In the genomic region with DNA sequence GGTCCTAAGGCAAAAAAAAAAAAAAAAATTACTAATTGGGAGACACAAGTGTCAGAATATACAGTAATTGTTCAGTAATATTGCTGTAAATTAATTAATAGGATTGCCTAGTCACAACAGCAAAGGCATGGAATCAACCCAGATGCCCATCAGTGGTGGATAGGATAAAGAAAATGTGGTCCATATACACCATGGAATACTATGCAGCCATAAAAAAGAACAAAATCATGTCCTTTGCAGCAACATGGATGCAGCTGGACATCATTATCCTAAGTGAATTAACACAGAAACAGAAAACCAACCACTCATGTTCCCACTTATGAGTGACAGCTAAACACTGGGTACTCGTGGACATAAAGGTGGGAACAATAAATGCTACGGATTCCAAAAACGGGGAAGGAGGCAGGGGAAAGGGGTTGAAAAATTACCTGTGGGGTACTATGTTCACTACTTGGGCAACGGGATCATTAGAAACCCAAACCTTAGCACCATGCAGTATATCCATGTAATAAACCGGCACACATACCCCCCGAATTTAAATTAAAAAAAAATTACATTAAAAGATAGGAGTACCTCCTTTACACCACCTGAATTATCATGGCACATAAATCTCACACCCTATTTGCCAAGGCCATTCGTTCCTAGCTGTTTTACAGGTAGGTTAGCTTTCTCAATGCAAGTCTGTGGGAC, we compare ENCODE assay signal across 9 cellular contexts. TPM values are rescaled to one million over a fixed set of nuclear protein-coding genes. Genes with fewer than 3 reads are reported as not detected.
DNase-seq lines count a peak whose midpoint lies in the region; ATAC-seq, FAIRE-seq and TF ChIP-seq lines count a peak whose summit lies in the region.
"Had no signal": no experiment of that assay in that cellular context is flagged by ENCODE, and none has a peak within 500 bp of the region (broad histone marks: within the 10 kb centered on the region; RNA-seq: fewer than 3 reads in every experiment).

No MANE protein-coding gene starts in this region.

- H3K9me3 ChIP-seq in SK-N-SH (no peaks in the 10 kb centered on the region), iPS-20b (ENCODE audit: insufficient read depth, low read depth, low read length) (no peaks in the 10 kb centered on the region), subcutaneous abdominal adipose tissue (ENCODE audit: control insufficient read depth in 5 of 5, low read length in 5 of 5) (no peaks in the 10 kb centered on the region)

- peak overlapping the region; percentile 93 for H3K4me3 Mint-ChIP-seq in activated CD8-positive, alpha-beta T cell treated with anti-CD3 and anti-CD28 coated beads, Interleukin-2, amount 10 ng/mL, durations not matched to agents 7 days and 5 days

- DNase-seq in SK-N-SH = no peak
- DNase-seq in activated CD8-positive, alpha-beta T cell treated with anti-CD3 and anti-CD28 coated beads, Interleukin-2, amount 10 ng/mL, durations not matched to agents 7 days and 5 days = no peak
- no peak for DNase-seq in D721Med (ENCODE audit: insufficient read length, low spot score)
- no peak for DNase-seq in islet precursor cell

- H2AFZ ChIP-seq in SK-N-SH (ENCODE audit: low read depth) = peak overlapping the region; percentile 86; the same call in 1 of the 2 replicates

- peaks cover 10% of the 10 kb centered on the region for H3K27me3 Mint-ChIP-seq in activated CD8-positive, alpha-beta T cell treated with anti-CD3 and anti-CD28 coated beads, Interleukin-2, amount 10 ng/mL, durations not matched to agents 7 days and 5 days (ENCODE audit: low read depth)

- H3K4me3 ChIP-seq in SK-N-SH (ENCODE audit: low read depth in 2 of 2, low read length in 1 of 2) (peak overlapping the region; percentile 88 to 97; a peak in 3 of 4 replicates), iPS-20b (ENCODE audit: low read length) (peak overlapping the region; percentile 98; the same call in 1 of the 2 replicates), subcutaneous abdominal adipose tissue (ENCODE audit: low read depth in 1 of 5, low read length in 5 of 5) (peak overlapping the region in 4 of 5 donors; percentile 87 to 98 (median 94))

- POLR2A ChIA-PET in SK-N-SH (lab: Yijun Ruan, JAX) = interaction anchor here (0.9 kb wide), 1 partner anchor 104 kb away, joined by 3 read pairs; no protein-coding TSS in a partner anchor
- POLR2A ChIA-PET in activated CD8-positive, alpha-beta T cell treated with anti-CD3 and anti-CD28 coated beads, Interleukin-2, amount 10 ng/mL, durations not matched to agents 7 days and 5 days (lab: Charles Lee) = interaction anchor here (0.6 to 1.9 kb wide), 4 partner anchors 16 to 378 kb away, joined by 3 to 5 read pairs (median 4); no protein-coding TSS in a partner anchor

- H3K36me3 Mint-ChIP-seq in activated CD8-positive, alpha-beta T cell treated with anti-CD3 and anti-CD28 coated beads, Interleukin-2, amount 10 ng/mL, durations not matched to agents 7 days and 5 days (ENCODE audit: low read depth) = peaks cover 8% of the 10 kb centered on the region

- no peak overlapping the region; a peak in 1 of 4 replicates for H3K27ac ChIP-seq in SK-N-SH (ENCODE audit: low read depth in 2 of 2, low read length in 1 of 2)
- no peak overlapping the region for H3K27ac ChIP-seq in iPS-20b (ENCODE audit: low read length)
- H3K27ac ChIP-seq in subcutaneous abdominal adipose tissue (ENCODE audit: low read depth, low read length) = peak overlapping the region; percentile 98

- H3K9me2 ChIP-seq in SK-N-SH = no peaks in the 10 kb centered on the region

- CTCF ChIA-PET in SK-N-SH (lab: Yijun Ruan, JAX) = interaction anchor here (0.6 to 19.4 kb wide), 33 partner anchors 7 to 1971 kb away, joined by 3 to 499 read pairs (median 3); no protein-coding TSS in a partner anchor
- CTCF ChIA-PET in activated CD8-positive, alpha-beta T cell treated with anti-CD3 and anti-CD28 coated beads, Interleukin-2, amount 10 ng/mL, durations not matched to agents 7 days and 5 days (lab: Charles Lee) = interaction anchor here (0.8 to 3.5 kb wide), 10 partner anchors 7 to 1006 kb away, joined by 3 to 31 read pairs (median 6); no protein-coding TSS in a partner anchor

- peaks cover 0 to 9% of the 10 kb centered on the region in 2 experiments for H3K36me3 ChIP-seq in SK-N-SH (replicated peaks in 1 of 2; ENCODE audit: control insufficient read depth in 1 of 2, insufficient read depth in 2 of 2, low read length in 1 of 2)
- H3K36me3 ChIP-seq in iPS-20b (ENCODE audit: insufficient read depth, low read depth, low read length) = peaks cover 16% of the 10 kb centered on the region
- H3K36me3 ChIP-seq in subcutaneous abdominal adipose tissue (ENCODE audit: control insufficient read depth in 5 of 5, insufficient read depth in 5 of 5, low read length in 5 of 5) = peaks cover 0 to 4% (median 0%) of the 10 kb centered on the region in 5 donors

- TF ChIP-seq EP300 in SK-N-SH (IDR thresholded peaks at IDR 0.05; ENCODE audit: borderline replicate concordance in 1 of 2, low read depth in 1 of 2, low read length in 1 of 2) = no peak

- H3K9me3 Mint-ChIP-seq in activated CD8-positive, alpha-beta T cell treated with anti-CD3 and anti-CD28 coated beads, Interleukin-2, amount 10 ng/mL, durations not matched to agents 7 days and 5 days (ENCODE audit: insufficient read depth) = no peaks in the 10 kb centered on the region

- H3K4me2 ChIP-seq in SK-N-SH = 0 out of 2 replicates have a peak overlapping the region, but pooled peaks have one; percentile 88

- H3K4me1 Mint-ChIP-seq in activated CD8-positive, alpha-beta T cell treated with anti-CD3 and anti-CD28 coated beads, Interleukin-2, amount 10 ng/mL, durations not matched to agents 7 days and 5 days (ENCODE audit: low read depth) = peaks cover 19% of the 10 kb centered on the region

- ATAC-seq in SK-N-SH treated with all-trans-retinoic acid at 6 μM for 48 hours = no peak
- no peak for ATAC-seq in activated CD8-positive, alpha-beta T cell treated with anti-CD3 and anti-CD28 coated beads, Interleukin-2, amount 10 ng/mL, durations not matched to agents 7 days and 5 days
- no peak for ATAC-seq in HG02588 (IDR thresholded peaks at IDR 0.05; ENCODE audit: unreplicated experiment)

- H3K27ac Mint-ChIP-seq in activated CD8-positive, alpha-beta T cell treated with anti-CD3 and anti-CD28 coated beads, Interleukin-2, amount 10 ng/mL, durations not matched to agents 7 days and 5 days = peak overlapping the region; percentile 100

- TF ChIP-seq CTCF in SK-N-SH (IDR thresholded peaks at IDR 0.05) (no peak), D721Med (IDR thresholded peaks at IDR 0.05; ENCODE audit: insufficient read depth, missing control alignments) (no peak)

- no peak overlapping the region; the same call in 1 of the 2 replicates for H3K9ac ChIP-seq in SK-N-SH
- peak overlapping the region; percentile 97 for H3K9ac ChIP-seq in iPS-20b (ENCODE audit: low read depth, low read length)
- peak overlapping the region in 3 of 5 donors; percentile 97 to 99 (median 99) for H3K9ac ChIP-seq in subcutaneous abdominal adipose tissue (ENCODE audit: low read length in 5 of 5)

- peaks cover 2% of the 10 kb centered on the region for H3F3A ChIP-seq in SK-N-SH (replicated peaks; ENCODE audit: insufficient read depth)

- FAIRE-seq in D721Med (lab: Jason Lieb, UNC) = no peak

- TF ChIP-seq RAD21 in SK-N-SH (IDR thresholded peaks at IDR 0.05; ENCODE audit: low read length) = no peak

- H3K27me3 ChIP-seq in SK-N-SH (ENCODE audit: insufficient read depth) = no peaks in the 10 kb centered on the region
- H3K27me3 ChIP-seq in iPS-20b (ENCODE audit: insufficient read depth, low read length) = no peaks in the 10 kb centered on the region
- H3K27me3 ChIP-seq in subcutaneous abdominal adipose tissue (ENCODE audit: control insufficient read depth in 5 of 5, insufficient read depth in 4 of 5, low read length in 5 of 5) = no peaks in the 10 kb centered on the region

- no peaks in the 10 kb centered on the region; the same call in none of the 2 replicates for H4K20me1 ChIP-seq in SK-N-SH (ENCODE audit: insufficient read depth)

- H3K79me2 ChIP-seq in SK-N-SH (ENCODE audit: insufficient read depth) = peaks cover 42% of the 10 kb centered on the region

- 30% methylated on average over 7 of the region's 7 CpGs for WGBS in SK-N-SH (ENCODE audit: low lambda C conversion rate)

- H3K4me1 ChIP-seq in SK-N-SH (ENCODE audit: control insufficient read depth in 1 of 2, insufficient read depth in 2 of 2, low read depth in 1 of 2, low read length in 1 of 2) = peaks cover 5 to 9% of the 10 kb centered on the region in 2 experiments; a peak in 2 of 4 replicates
- peaks cover 6% of the 10 kb centered on the region; the same call in 1 of the 2 replicates for H3K4me1 ChIP-seq in iPS-20b (ENCODE audit: insufficient read depth, low read length)
- H3K4me1 ChIP-seq in subcutaneous abdominal adipose tissue (ENCODE audit: control insufficient read depth in 5 of 5, insufficient read depth in 5 of 5, low read length in 5 of 5) = peaks cover 0 to 27% (median 24%) of the 10 kb centered on the region in 5 donors

TF ChIP-seq in SK-N-SH, 30 proteins besides CTCF, POLR2A, EP300 and RAD21:
- TF ChIP-seq FOXM1 (IDR thresholded peaks at IDR 0.05; ENCODE audit: low read depth) (no peak), NRF1 (IDR thresholded peaks at IDR 0.05; ENCODE audit: low read depth, low read length) (no peak), SIN3A (IDR thresholded peaks at IDR 0.05; ENCODE audit: borderline replicate concordance, low read depth, low read length) (no peak)

TF ChIP-seq in SK-N-SH treated with all-trans-retinoic acid at 6 μM for 48 hours, 23 proteins besides CTCF, POLR2A, EP300 and RAD21 (continues in another document):
- TF ChIP-seq ZC3H10 (CRISPR knock-in tag; IDR thresholded peaks at IDR 0.05) (no peak), ARNTL (CRISPR knock-in tag; IDR thresholded peaks at IDR 0.05; ENCODE audit: borderline replicate concordance, low read depth) (no peak), ZNF8 (CRISPR knock-in tag; IDR thresholded peaks at IDR 0.05) (no peak), TCF4 (CRISPR knock-in tag; IDR thresholded peaks at IDR 0.05; ENCODE audit: borderline replicate concordance) (no peak), GLIS3 (CRISPR knock-in tag; IDR thresholded peaks at IDR 0.05) (no peak), ESRRG (CRISPR knock-in tag; IDR thresholded peaks at IDR 0.05) (no peak)

RNA-seq across cellular contexts. Expression of gene PFDN4, which starts 0.7 kb away (rescaled TPM):
- polyA plus RNA-seq in SK-N-SH (2012; rRNA removed) = 44.0 and 51.4 TPM in 2 replicates
- 76.2 and 158 TPM in 2 replicates for polyA plus RNA-seq in SK-N-SH (2012; cell fraction: cytosol; rRNA removed)
- 6.7 and 19.2 TPM in 2 replicates for polyA plus RNA-seq in SK-N-SH (2012; cell fraction: nucleus; rRNA removed)
- total RNA-seq in activated CD8-positive, alpha-beta T cell treated with anti-CD3 and anti-CD28 coated beads, Interleukin-2, amount 10 ng/mL, durations not matched to agents 7 days and 5 days = 10 to 100 TPM; 22.2 to 24.5 TPM

RNA-seq across cellular contexts. Expression of gene CYP24A1, which starts 33.4 kb away (rescaled TPM):
- polyA plus RNA-seq in SK-N-SH (2012; rRNA removed) = 8.8 and 9.1 TPM in 2 replicates
- polyA plus RNA-seq in SK-N-SH (2012; cell fraction: cytosol; rRNA removed) = 6.8 and 6.9 TPM in 2 replicates
- polyA plus RNA-seq in SK-N-SH (2012; cell fraction: nucleus; rRNA removed) = 9.5 and 17.7 TPM in 2 replicates
- not detected for total RNA-seq in activated CD8-positive, alpha-beta T cell treated with anti-CD3 and anti-CD28 coated beads, Interleukin-2, amount 10 ng/mL, durations not matched to agents 7 days and 5 days
- total RNA-seq: T-helper 2 cell treated with Interferon-gamma antibody and Interleukin-4, amounts not matched to agents 100 ng/mL and 5 ng/mL, for 36 hours had no signal
